In the genomic region with DNA sequence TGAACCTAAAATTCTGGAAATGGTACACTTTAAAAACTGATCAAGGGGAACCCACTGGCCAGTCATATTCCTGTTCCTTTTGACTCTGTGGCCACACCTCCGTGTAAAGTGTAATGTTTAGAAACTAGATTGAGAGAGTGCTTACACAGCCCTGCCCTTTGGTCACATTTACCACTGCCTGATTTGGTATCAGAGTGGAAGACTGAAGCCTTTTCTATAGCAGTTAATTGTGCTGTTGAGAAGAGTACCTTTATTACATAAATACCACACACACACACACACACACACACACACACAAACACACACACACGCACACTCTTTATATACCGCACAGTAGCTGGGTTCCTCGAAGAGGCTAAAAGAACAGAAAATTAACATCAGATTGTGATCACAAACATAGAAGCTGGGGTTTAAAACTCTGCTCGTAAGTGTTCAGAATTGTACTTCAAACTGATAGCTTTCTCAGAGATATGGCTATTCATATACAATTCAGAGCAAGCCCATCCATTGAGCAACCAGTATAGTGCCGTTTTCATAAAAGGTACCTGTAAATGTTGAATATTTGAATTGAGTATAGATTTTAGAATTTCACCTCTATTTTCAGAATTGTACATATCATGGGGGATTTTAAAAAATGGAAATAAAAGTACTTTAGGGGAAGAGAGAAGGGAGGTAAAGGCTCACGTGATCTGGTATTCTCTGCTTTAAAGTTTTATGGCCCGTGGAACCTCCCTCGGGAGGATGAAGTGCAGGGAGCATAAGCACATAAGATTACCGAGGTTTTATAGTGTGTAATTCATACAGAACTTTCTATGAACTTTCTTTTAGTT, we compare ENCODE assay signal across 8 cellular contexts. TPM values are rescaled to one million over a fixed set of nuclear protein-coding genes. Genes with fewer than 3 reads are reported as not detected.
DNase-seq lines count a peak whose midpoint lies in the region; ATAC-seq and TF ChIP-seq lines count a peak whose summit lies in the region.

No MANE protein-coding gene starts in this region.

- peaks cover 32% of the 10 kb centered on the region for H3K4me1 Mint-ChIP-seq in nephron progenitor cell
- peaks cover 46% of the 10 kb centered on the region for H3K4me1 Mint-ChIP-seq in activated T-cell treated with anti-CD3 and anti-CD28 coated beads, Interleukin-2, amount 50 U/mL, for 24 hours (ENCODE audit: low read depth)

- no peak for TF ChIP-seq CTCF in nephron progenitor cell (IDR thresholded peaks at IDR 0.05)
- no peak for TF ChIP-seq CTCF in esophagus squamous epithelium (IDR thresholded peaks at IDR 0.05)

- peaks cover 15% of the 10 kb centered on the region for H3K36me3 Mint-ChIP-seq in nephron progenitor cell (ENCODE audit: low read depth)
- peaks cover 28% of the 10 kb centered on the region for H3K36me3 Mint-ChIP-seq in activated T-cell treated with anti-CD3 and anti-CD28 coated beads, Interleukin-2, amount 50 U/mL, for 24 hours (ENCODE audit: low read depth)

- H3K36me3 ChIP-seq in esophagus squamous epithelium, result peaks cover 0 to 10% (median 0%) of the 10 kb centered on the region in 3 donors

- ATAC-seq in GM18867 (IDR thresholded peaks at IDR 0.05; ENCODE audit: unreplicated experiment) (peak; percentile 74), HG02588 (IDR thresholded peaks at IDR 0.05; ENCODE audit: unreplicated experiment) (peak; percentile 54)

- no peaks in the 10 kb centered on the region for H3K9me3 Mint-ChIP-seq in nephron progenitor cell
- H3K9me3 Mint-ChIP-seq in activated T-cell treated with anti-CD3 and anti-CD28 coated beads, Interleukin-2, amount 50 U/mL, for 24 hours, result no peaks in the 10 kb centered on the region

- H3K27ac Mint-ChIP-seq in nephron progenitor cell, result peak overlapping the region; percentile 58
- H3K27ac Mint-ChIP-seq in activated T-cell treated with anti-CD3 and anti-CD28 coated beads, Interleukin-2, amount 50 U/mL, for 24 hours, result no peak overlapping the region

- no peaks in the 10 kb centered on the region for H3K27me3 ChIP-seq in esophagus squamous epithelium

- H3K9me3 ChIP-seq in esophagus squamous epithelium, result no peaks in the 10 kb centered on the region

- peaks cover 0 to 18% (median 6%) of the 10 kb centered on the region in 3 donors for H3K4me1 ChIP-seq in esophagus squamous epithelium

- no peak overlapping the region for H3K4me3 ChIP-seq in esophagus squamous epithelium

- peaks cover 3% of the 10 kb centered on the region for H3K27me3 Mint-ChIP-seq in nephron progenitor cell (ENCODE audit: low read depth, poor library complexity)
- no peaks in the 10 kb centered on the region for H3K27me3 Mint-ChIP-seq in activated T-cell treated with anti-CD3 and anti-CD28 coated beads, Interleukin-2, amount 50 U/mL, for 24 hours

- peak; percentile 0 for DNase-seq in NCI-H748 treated with DMSO at 0.1 percent for 48 hours (lab: John Stamatoyannopoulos, UW)
- peak; percentile 20 for DNase-seq in nephron progenitor cell
- no peak for DNase-seq in activated T-cell treated with anti-CD3 and anti-CD28 coated beads, Interleukin-2, amount 50 U/mL, for 24 hours
- DNase-seq in esophagus squamous epithelium (lab: John Stamatoyannopoulos, UW), result no peak
- no peak for DNase-seq in activated CD4-positive, alpha-beta T cell treated with anti-CD3 and anti-CD28 coated beads, Interleukin-2, amount 50 U/mL, for 48 hours
- DNase-seq in AG08395 (ENCODE audit: low spot score), result no peak

- peak overlapping the region; percentile 27 for H3K4me3 Mint-ChIP-seq in nephron progenitor cell
- H3K4me3 Mint-ChIP-seq in activated T-cell treated with anti-CD3 and anti-CD28 coated beads, Interleukin-2, amount 50 U/mL, for 24 hours, result no peak overlapping the region

- WGBS in esophagus squamous epithelium, 2 donors, result 77 to 80% methylated on average over 10 of the region's 10 CpGs

- no peak for TF ChIP-seq POLR2A in esophagus squamous epithelium (IDR thresholded peaks at IDR 0.05)

- intact Hi-C loops in esophagus squamous epithelium (cut with DNase I), result no loop called here

- H3K27ac ChIP-seq in esophagus squamous epithelium, result no peak overlapping the region

RNA-seq across cellular contexts. Expression of a gene that starts 37.5 kb away (rescaled TPM):
- total RNA-seq in esophagus squamous epithelium, result 10 to 100 TPM; 31.3 to 77.4 (median 45.9) TPM

Comparison
In these comparisons a context has a peak if more than half of its experiments do, and no peak if none do; other contexts are left out.
1. DNase-seq: peak in NCI-H748 treated with DMSO at 0.1 percent for 48 hours (single experiment) and nephron progenitor cell (single experiment); none in activated T-cell treated with anti-CD3 and anti-CD28 coated beads, Interleukin-2, amount 50 U/mL, for 24 hours (single experiment), esophagus squamous epithelium (single experiment), activated CD4-positive, alpha-beta T cell treated with anti-CD3 and anti-CD28 coated beads, Interleukin-2, amount 50 U/mL, for 48 hours (0 of 2) and AG08395 (single experiment).